Comparison of ENCODE assay signal across 11 cellular contexts in the genomic region with DNA sequence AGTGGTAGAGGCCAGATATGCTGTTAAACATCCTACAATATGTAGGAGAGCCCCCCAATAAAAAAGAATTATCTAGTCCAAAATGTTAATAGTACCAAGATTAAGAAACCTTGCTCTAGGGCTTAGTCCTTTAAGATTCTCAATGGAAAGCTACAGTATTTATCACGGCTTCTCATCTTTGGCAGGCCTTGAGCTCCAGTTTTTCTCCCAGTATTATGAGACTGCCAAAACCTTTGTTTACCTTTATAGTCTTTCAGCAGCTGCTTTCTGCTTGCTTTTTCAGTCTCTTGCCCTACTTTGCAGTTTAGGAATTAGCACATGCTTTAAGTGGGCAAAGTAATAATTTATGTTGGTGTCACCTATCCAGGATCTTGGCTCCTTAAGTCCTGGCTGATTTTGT.
"Had no signal": no experiment of that assay in that cellular context is flagged by ENCODE, and none has a peak within 500 bp of the region (broad histone marks: within the 10 kb centered on the region; RNA-seq: fewer than 3 reads in every experiment).

No MANE protein-coding gene starts in this region.

- H3K27me3 ChIP-seq: ascending aorta, cardiac muscle cell had no signal

- FAIRE-seq: colon had no signal

- H3K27ac ChIP-seq: ascending aorta, cardiac muscle cell had no signal

- ATAC-seq: activated CD8-positive, alpha-beta T cell treated with anti-CD3 and anti-CD28 coated beads for 36 hours; activated naive CD8-positive, alpha-beta T cell treated with anti-CD3 and anti-CD28 coated beads, Interleukin-2, amount 50 U/mL, for 24 hours; natural killer cell had no signal

- DNase-seq: activated CD4-positive, alpha-beta T cell treated with anti-CD3 and anti-CD28 coated beads for 4 hours; activated CD8-positive, alpha-beta memory T cell treated with anti-CD3 and anti-CD28 coated beads, Interleukin-2, amount 50 U/mL, for 4 hours; activated CD8-positive, alpha-beta T cell treated with anti-CD3 and anti-CD28 coated beads for 36 hours; activated naive CD4-positive, alpha-beta T cell; activated naive CD8-positive, alpha-beta T cell treated with anti-CD3 and anti-CD28 coated beads, Interleukin-2, amount 50 U/mL, for 24 hours; natural killer cell; stimulated activated CD4-positive, alpha-beta T cell treated with anti-CD3 and anti-CD28 coated beads, Interleukin-4, amount 100 ng/mL, for 24 hours; T1000 had no signal

- H3K36me3 ChIP-seq: ascending aorta, cardiac muscle cell had no signal

- H3K9me3 ChIP-seq: ascending aorta had no signal

- H3K4me3 ChIP-seq: ascending aorta, cardiac muscle cell had no signal
